Comparison of ENCODE assay signal across 1 cellular context in genomic region chr20:4169360-4170214, GRCh38.
TF ChIP-seq lines count a peak whose summit lies in the region.

No MANE protein-coding gene starts in this region.

TF ChIP-seq in SK-N-SH, 30 proteins besides CTCF, POLR2A, EP300 and RAD21 (continued from another document):
- no peak for TF ChIP-seq IRF3 (IDR thresholded peaks at IDR 0.05; ENCODE audit: low read depth, low read length)
- TF ChIP-seq TEAD4 (IDR thresholded peaks at IDR 0.05; ENCODE audit: borderline replicate concordance, insufficient read depth), result no peak
TF ChIP-seq in SK-N-SH: peak in this region for 0.
